21 cellular contexts compared by ENCODE assay signal in genomic region chr5:167822241-167822640, GRCh38.
"Had no signal": no experiment of that assay in that cellular context is flagged by ENCODE, and none has a peak within 500 bp of the region (broad histone marks: within the 10 kb centered on the region; RNA-seq: fewer than 3 reads in every experiment).

No MANE protein-coding gene starts in this region.

- H3K27ac Mint-ChIP-seq: activated B cell treated with CpG ODN at 0.5 μM for 24 hours; activated CD4-positive, alpha-beta T cell treated with anti-CD3 and anti-CD28 coated beads for 36 hours; activated naive CD8-positive, alpha-beta T cell; activated T-cell treated with anti-CD3 and anti-CD28 coated beads, Interleukin-2, amount 50 U/mL, for 24 hours; activated T-helper 17 cell treated with anti-CD3 and anti-CD28 coated beads, Interleukin-2, amount 50 U/mL, for 72 hours; naive thymus-derived CD4-positive, alpha-beta T cell; neural progenitor cell; progenitor cell of endocrine pancreas; T-helper 1 cell treated with Interleukin-12 subunit alpha and Interleukin-12 subunit beta and Interleukin-4 antibody, amounts not matched to agents 30 μg/mL and 1 μg/mL, for 36 hours had no signal

- H3K27me3 Mint-ChIP-seq: activated B cell treated with CpG ODN at 0.5 μM for 24 hours had no signal

- H3K27me3 ChIP-seq: spleen had no signal

- H3K9ac ChIP-seq: neural progenitor cell had no signal

- H3K9me3 ChIP-seq: heart right ventricle, lower lobe of right lung, spleen, thoracic aorta, upper lobe of right lung had no signal

- H3K27ac ChIP-seq: heart right ventricle, lower lobe of right lung, neural progenitor cell, spleen, thoracic aorta, upper lobe of right lung had no signal

- H3K36me3 ChIP-seq: heart right ventricle, lower lobe of right lung, neural progenitor cell, spleen, thoracic aorta, upper lobe of right lung had no signal

- ATAC-seq: activated CD4-positive, alpha-beta T cell treated with anti-CD3 and anti-CD28 coated beads for 36 hours; activated T-helper 17 cell treated with anti-CD3 and anti-CD28 coated beads, Interleukin-2, amount 50 U/mL, for 72 hours; heart right ventricle; left lobe of liver; lower lobe of right lung; naive thymus-derived CD4-positive, alpha-beta T cell; upper lobe of right lung had no signal

- H3K4me1 ChIP-seq: heart right ventricle, lower lobe of right lung, spleen, upper lobe of right lung had no signal

- H3K4me3 Mint-ChIP-seq: activated B cell treated with CpG ODN at 0.5 μM for 24 hours; activated CD4-positive, alpha-beta T cell treated with anti-CD3 and anti-CD28 coated beads for 36 hours; activated naive CD8-positive, alpha-beta T cell; activated T-cell treated with anti-CD3 and anti-CD28 coated beads, Interleukin-2, amount 50 U/mL, for 24 hours; activated T-helper 17 cell treated with anti-CD3 and anti-CD28 coated beads, Interleukin-2, amount 50 U/mL, for 72 hours; naive thymus-derived CD4-positive, alpha-beta T cell; neural progenitor cell; T-helper 1 cell treated with Interleukin-12 subunit alpha and Interleukin-12 subunit beta and Interleukin-4 antibody, amounts not matched to agents 30 μg/mL and 1 μg/mL, for 36 hours had no signal

- DNase-seq: activated B cell treated with CpG ODN at 0.5 μM for 24 hours; activated CD4-positive, alpha-beta T cell treated with anti-CD3 and anti-CD28 coated beads for 36 hours; activated CD4-positive, alpha-beta T cell treated with anti-CD3 and anti-CD28 coated beads, Interleukin-2, amount 50 U/mL, for 4 hours; activated CD8-positive, alpha-beta memory T cell treated with anti-CD3 and anti-CD28 coated beads for 24 hours; activated CD8-positive, alpha-beta memory T cell treated with anti-CD3 and anti-CD28 coated beads, Interleukin-2, amount 50 U/mL, for 4 hours; activated T-cell treated with anti-CD3 and anti-CD28 coated beads, Interleukin-2, amount 50 U/mL, for 24 hours; heart right ventricle; kidney; lower lobe of right lung; naive thymus-derived CD4-positive, alpha-beta T cell; spleen; stimulated activated CD4-positive, alpha-beta T cell treated with anti-CD3 and anti-CD28 coated beads, Interleukin-4, amount 100 ng/mL, for 1 hour; stimulated activated naive CD4-positive, alpha-beta T cell; upper lobe of right lung had no signal

- H3K4me3 ChIP-seq: heart right ventricle, lower lobe of right lung, neural progenitor cell, spleen, thoracic aorta, upper lobe of right lung had no signal

- H2AFZ ChIP-seq: neural progenitor cell had no signal

- H3K36me3 Mint-ChIP-seq: activated naive CD8-positive, alpha-beta T cell; naive thymus-derived CD4-positive, alpha-beta T cell had no signal

- H3K4me1 Mint-ChIP-seq: activated B cell treated with CpG ODN at 0.5 μM for 24 hours; activated CD4-positive, alpha-beta T cell treated with anti-CD3 and anti-CD28 coated beads for 36 hours; activated T-helper 17 cell treated with anti-CD3 and anti-CD28 coated beads, Interleukin-2, amount 50 U/mL, for 72 hours; naive thymus-derived CD4-positive, alpha-beta T cell had no signal

- H3K9me3 Mint-ChIP-seq: activated B cell treated with CpG ODN at 0.5 μM for 24 hours; activated T-cell treated with anti-CD3 and anti-CD28 coated beads, Interleukin-2, amount 50 U/mL, for 24 hours; activated T-helper 17 cell treated with anti-CD3 and anti-CD28 coated beads, Interleukin-2, amount 50 U/mL, for 72 hours; naive thymus-derived CD4-positive, alpha-beta T cell; neural progenitor cell; T-helper 1 cell treated with Interleukin-12 subunit alpha and Interleukin-12 subunit beta and Interleukin-4 antibody, amounts not matched to agents 30 μg/mL and 1 μg/mL, for 36 hours had no signal
